18 cellular contexts compared by ENCODE assay signal in the genomic region with DNA sequence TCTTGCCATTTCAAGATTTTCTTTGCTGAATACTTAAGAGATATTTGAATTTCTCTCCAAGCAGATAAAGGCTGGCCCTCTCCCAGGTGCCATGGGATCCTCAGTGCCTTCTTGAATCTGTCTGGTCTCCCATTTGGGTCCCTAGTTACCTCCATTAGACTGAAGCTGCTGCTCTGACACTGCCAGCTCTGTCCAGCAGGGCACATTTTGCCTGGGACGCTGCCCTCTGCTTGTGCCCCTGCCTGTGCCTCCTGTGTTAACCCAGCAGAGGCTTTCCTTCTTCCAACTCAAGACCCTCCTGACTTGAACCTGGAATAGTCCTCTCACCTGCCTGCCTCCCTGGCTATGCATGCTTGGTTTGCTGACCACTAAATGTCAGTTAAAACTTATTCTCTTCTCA.
"Had no signal": no experiment of that assay in that cellular context is flagged by ENCODE, and none has a peak within 500 bp of the region (broad histone marks: within the 10 kb centered on the region; RNA-seq: fewer than 3 reads in every experiment).

No MANE protein-coding gene starts in this region.

- H3K4me3 ChIP-seq: body of pancreas, colonic mucosa, gastroesophageal sphincter, heart left ventricle had no signal

- H3K36me3 Mint-ChIP-seq: activated CD4-positive, alpha-beta memory T cell treated with anti-CD3 and anti-CD28 coated beads for 36 hours; activated CD8-positive, alpha-beta memory T cell treated with anti-CD3 and anti-CD28 coated beads, Interleukin-2, amount 10 ng/mL, durations not matched to agents 7 days and 5 days; natural killer cell had no signal

- DNase-seq: activated CD4-positive, alpha-beta memory T cell treated with anti-CD3 and anti-CD28 coated beads for 36 hours; activated CD4-positive, alpha-beta T cell treated with anti-CD3 and anti-CD28 coated beads for 4 hours; activated CD8-positive, alpha-beta memory T cell treated with anti-CD3 and anti-CD28 coated beads, Interleukin-2, amount 10 ng/mL, durations not matched to agents 7 days and 5 days; activated naive CD4-positive, alpha-beta T cell treated with anti-CD3 and anti-CD28 coated beads for 36 hours; body of pancreas; caudate nucleus; colonic mucosa; erythroblast; heart left ventricle; natural killer cell; stimulated activated CD4-positive, alpha-beta T cell treated with anti-CD3 and anti-CD28 coated beads, Interleukin-12 subunit alpha, Interleukin-12 subunit beta, amount 100 ng/mL, for 4 hours; stimulated activated CD4-positive, alpha-beta T cell treated with anti-CD3 and anti-CD28 coated beads, Interleukin-1b, Interleukin-23, amount 100 ng/mL, for 48 hours; stimulated activated CD8-positive, alpha-beta memory T cell treated with anti-CD3 and anti-CD28 coated beads, Interleukin-4, amount 100 ng/mL, for 48 hours; stimulated activated naive CD4-positive, alpha-beta T cell; SW 1271; T-helper 2 cell had no signal

- H3K4me1 Mint-ChIP-seq: activated CD8-positive, alpha-beta memory T cell treated with anti-CD3 and anti-CD28 coated beads, Interleukin-2, amount 10 ng/mL, durations not matched to agents 7 days and 5 days; natural killer cell had no signal

- H2AFZ ChIP-seq: parathyroid adenoma had no signal

- H3K9me3 ChIP-seq: body of pancreas, colonic mucosa, gastroesophageal sphincter, heart left ventricle had no signal

- H3K27ac ChIP-seq: body of pancreas, colonic mucosa, gastroesophageal sphincter, heart left ventricle, parathyroid adenoma had no signal

- H3K27me3 ChIP-seq: body of pancreas, colonic mucosa, gastroesophageal sphincter had no signal

- H3K4me1 ChIP-seq: body of pancreas, colonic mucosa, gastroesophageal sphincter, heart left ventricle, parathyroid adenoma had no signal

- H3K27me3 Mint-ChIP-seq: activated CD4-positive, alpha-beta memory T cell treated with anti-CD3 and anti-CD28 coated beads for 36 hours; activated CD8-positive, alpha-beta memory T cell treated with anti-CD3 and anti-CD28 coated beads, Interleukin-2, amount 10 ng/mL, durations not matched to agents 7 days and 5 days had no signal

- H3K36me3 ChIP-seq: colonic mucosa, gastroesophageal sphincter, heart left ventricle had no signal

- H3K9ac ChIP-seq: parathyroid adenoma had no signal

- H3K27ac Mint-ChIP-seq: activated CD4-positive, alpha-beta memory T cell treated with anti-CD3 and anti-CD28 coated beads for 36 hours; activated CD8-positive, alpha-beta memory T cell treated with anti-CD3 and anti-CD28 coated beads, Interleukin-2, amount 10 ng/mL, durations not matched to agents 7 days and 5 days; activated naive CD4-positive, alpha-beta T cell treated with anti-CD3 and anti-CD28 coated beads for 36 hours; natural killer cell had no signal

- H3K9me3 Mint-ChIP-seq: activated CD4-positive, alpha-beta memory T cell treated with anti-CD3 and anti-CD28 coated beads for 36 hours; natural killer cell had no signal

- ATAC-seq: activated CD8-positive, alpha-beta memory T cell treated with anti-CD3 and anti-CD28 coated beads, Interleukin-2, amount 10 ng/mL, durations not matched to agents 7 days and 5 days; body of pancreas; gastroesophageal sphincter; heart left ventricle; natural killer cell had no signal

- H3K79me2 ChIP-seq: parathyroid adenoma had no signal

- H3K4me3 Mint-ChIP-seq: activated CD4-positive, alpha-beta memory T cell treated with anti-CD3 and anti-CD28 coated beads for 36 hours; activated CD8-positive, alpha-beta memory T cell treated with anti-CD3 and anti-CD28 coated beads, Interleukin-2, amount 10 ng/mL, durations not matched to agents 7 days and 5 days; activated naive CD4-positive, alpha-beta T cell treated with anti-CD3 and anti-CD28 coated beads for 36 hours; natural killer cell had no signal
